Comparison of ENCODE assay signal across 28 cellular contexts in genomic region chr2:176018708-176019107, GRCh38. TPM values are rescaled to one million over a fixed set of nuclear protein-coding genes. Genes with fewer than 3 reads are reported as not detected.
DNase-seq lines count a peak whose midpoint lies in the region; ATAC-seq, FAIRE-seq and TF ChIP-seq lines count a peak whose summit lies in the region.
"Had no signal": no experiment of that assay in that cellular context is flagged by ENCODE, and none has a peak within 500 bp of the region (broad histone marks: within the 10 kb centered on the region; RNA-seq: fewer than 3 reads in every experiment).

No MANE protein-coding gene starts in this region.

- H3K9me3 ChIP-seq in RWPE2 (ENCODE audit: severe bottlenecking), result no peaks in the 10 kb centered on the region
- H3K9me3 ChIP-seq in CD8-positive, alpha-beta memory T cell (ENCODE audit: low read length), result no peaks in the 10 kb centered on the region
- H3K9me3 ChIP-seq: left ventricle myocardium inferior, sigmoid colon, SJCRH30, upper lobe of right lung had no signal

- H3K4me3 ChIP-seq in RWPE2 (ENCODE audit: severe bottlenecking), result no peak overlapping the region
- H3K4me3 ChIP-seq in cardiac fibroblast (replicated peaks in 1 of 2; ENCODE audit: low read depth in 2 of 2, low read length in 2 of 2), result no peak overlapping the region
- H3K4me3 ChIP-seq in CD8-positive, alpha-beta memory T cell (ENCODE audit: low read length), result no peak overlapping the region
- H3K4me3 ChIP-seq: left ventricle myocardium inferior, neural progenitor cell, sigmoid colon, SJCRH30, upper lobe of right lung had no signal

- peaks cover 0 to 6% (median 0%) of the 10 kb centered on the region in 5 donors for H3K9me3 Mint-ChIP-seq in CD8-positive, alpha-beta memory T cell
- H3K9me3 Mint-ChIP-seq: neural progenitor cell, WTC11 had no signal

- peaks cover 8% of the 10 kb centered on the region for H3K27me3 ChIP-seq in RWPE2 (ENCODE audit: insufficient read depth, poor library complexity, severe bottlenecking)
- H3K27me3 ChIP-seq in CD8-positive, alpha-beta memory T cell (ENCODE audit: insufficient read depth, low read length, poor library complexity, severe bottlenecking), result peaks cover 8% of the 10 kb centered on the region
- H3K27me3 ChIP-seq: neural progenitor cell, sigmoid colon, SJCRH30 had no signal

- no peak for FAIRE-seq in urothelium cell line (lab: Jason Lieb, UNC)
- FAIRE-seq: D721Med, G401.6 had no signal

- TF ChIP-seq CTCF in RWPE2 (IDR thresholded peaks at IDR 0.05; ENCODE audit: poor library complexity, severe bottlenecking) (no peak), cardiac fibroblast (IDR thresholded peaks at IDR 0.05; ENCODE audit: low read depth, low read length) (no peak)

- POLR2A ChIA-PET in CD8-positive, alpha-beta memory T cell (lab: Charles Lee), result no interaction called here

- H3K27me3 Mint-ChIP-seq in CD8-positive, alpha-beta memory T cell, result peaks cover 19 to 59% of the 10 kb centered on the region in 2 donors

- no peak overlapping the region for H3K27ac Mint-ChIP-seq in CD8-positive, alpha-beta memory T cell
- H3K27ac Mint-ChIP-seq: immature natural killer cell, neural progenitor cell, T-helper 17 cell, WTC11 had no signal

- in situ Hi-C loops in Caki2 (cut with HindIII; ENCODE audit: low pct_unique_long_range_greater_than_20kb, low sequenced_read_pairs), result no loop called here

- no peaks in the 10 kb centered on the region for H3K4me1 ChIP-seq in RWPE2 (ENCODE audit: insufficient read depth, poor library complexity, severe bottlenecking)
- no peaks in the 10 kb centered on the region for H3K4me1 ChIP-seq in CD8-positive, alpha-beta memory T cell (ENCODE audit: insufficient read depth, low read length)
- H3K4me1 ChIP-seq: left ventricle myocardium inferior, neural progenitor cell, sigmoid colon, SJCRH30, upper lobe of right lung had no signal

- no peaks in the 10 kb centered on the region for H3K36me3 ChIP-seq in RWPE2 (ENCODE audit: low read depth)
- H3K36me3 ChIP-seq in CD8-positive, alpha-beta memory T cell (ENCODE audit: insufficient read depth, low read length), result no peaks in the 10 kb centered on the region
- H3K36me3 ChIP-seq: left ventricle myocardium inferior, neural progenitor cell, sigmoid colon, SJCRH30, upper lobe of right lung had no signal

- H3K4me1 Mint-ChIP-seq in CD8-positive, alpha-beta memory T cell, result no peaks in the 10 kb centered on the region
- H3K4me1 Mint-ChIP-seq: immature natural killer cell, neural progenitor cell, WTC11 had no signal

- no peak overlapping the region for H3K4me3 Mint-ChIP-seq in CD8-positive, alpha-beta memory T cell
- H3K4me3 Mint-ChIP-seq: immature natural killer cell, neural progenitor cell, T-helper 17 cell, WTC11 had no signal

- 0 out of 3 replicates have a peak, but pooled peaks have one; percentile 41 for ATAC-seq in RWPE2 (ENCODE audit: low read depth)
- ATAC-seq in GM18868 (IDR thresholded peaks at IDR 0.05; ENCODE audit: unreplicated experiment), result no peak
- ATAC-seq: T-helper 17 cell, upper lobe of right lung, WTC11 had no signal

- H3K27ac ChIP-seq in RWPE2 (ENCODE audit: poor library complexity, severe bottlenecking), result no peak overlapping the region
- H3K27ac ChIP-seq in CD8-positive, alpha-beta memory T cell (ENCODE audit: low read depth, low read length), result no peak overlapping the region
- H3K27ac ChIP-seq: left ventricle myocardium inferior, neural progenitor cell, sigmoid colon, SJCRH30, upper lobe of right lung had no signal

- CTCF ChIA-PET in CD8-positive, alpha-beta memory T cell (lab: Charles Lee), result no interaction called here

- peaks cover 0 to 5% (median 0%) of the 10 kb centered on the region in 3 donors for H3K36me3 Mint-ChIP-seq in CD8-positive, alpha-beta memory T cell
- H3K36me3 Mint-ChIP-seq: neural progenitor cell, WTC11 had no signal

- DNase-seq in Caki2 (ENCODE audit: low read depth) (peak; percentile 44), Kasumi-1 (lab: John Stamatoyannopoulos, UW) (peak; percentile 28 to 31), RWPE2 (ENCODE audit: low spot score) (no peak), cardiac fibroblast (ENCODE audit: low read depth in 2 of 2) (peak; percentile 2 to 8), urothelium cell line (ENCODE audit: low spot score) (no peak)
- no peak for DNase-seq in CD8-positive, alpha-beta memory T cell
- DNase-seq in effector CD8-positive, alpha-beta T cell (lab: John Stamatoyannopoulos, UW), result no peak
- DNase-seq: ACHN; activated CD4-positive, alpha-beta T cell treated with anti-CD3 and anti-CD28 coated beads, Interleukin-2, amount 50 U/mL, for 4 hours; activated effector memory CD4-positive, alpha-beta T cell treated with anti-CD3 and anti-CD28 coated beads, Interleukin-2, amount 50 U/mL, for 16 hours; C1 segment of cervical spinal cord; cortex of kidney; HCEC 1CT; immature natural killer cell; left ventricle myocardium inferior; NCI-H1092; NCI-H187 treated with DMSO at 0.1 percent for 48 hours; NCI-H2227 treated with DMSO at 0.1 percent for 48 hours; NCI-H748 treated with DMSO at 0.1 percent for 48 hours; sigmoid colon; SJCRH30; T-helper 17 cell; upper lobe of right lung had no signal

RNA-seq across cellular contexts. Expression of gene LNPK, which starts 16.6 kb away (rescaled TPM):
- 7.1 and 24.1 TPM in 2 replicates for total RNA-seq in Caki2 (2014; rRNA removed; shearing (Covaris generic); ENCODE audit: low replicate concordance)
- total RNA-seq in CD8-positive, alpha-beta memory T cell, result 10 to 100 TPM; 31.7 to 36.0 TPM
- polyA plus RNA-seq in CD8-positive, alpha-beta memory T cell, result 17.5 TPM

Comparison
In these comparisons a context has a peak if more than half of its experiments do, and no peak if none do; other contexts are left out.
1. DNase-seq: peak in Caki2 (single experiment), Kasumi-1 (2 of 2) and cardiac fibroblast (2 of 2); none in RWPE2 (single experiment), CD8-positive, alpha-beta memory T cell (0 of 5), urothelium cell line (single experiment) and effector CD8-positive, alpha-beta T cell (single experiment).